In genomic region chr11:73313652-73314051, GRCh38 we compare ENCODE assay signal across 9 cellular contexts. TPM values are rescaled to one million over a fixed set of nuclear protein-coding genes. Genes with fewer than 3 reads are reported as not detected.
DNase-seq lines count a peak whose midpoint lies in the region; ATAC-seq, FAIRE-seq and TF ChIP-seq lines count a peak whose summit lies in the region.
"Had no signal": no experiment of that assay in that cellular context is flagged by ENCODE, and none has a peak within 500 bp of the region (broad histone marks: within the 10 kb centered on the region; RNA-seq: fewer than 3 reads in every experiment).

No MANE protein-coding gene starts in this region.

- H3K27ac Mint-ChIP-seq in T-helper 2 cell treated with Interferon-gamma antibody and Interleukin-4, amounts not matched to agents 5 μg/mL and 100 μg/mL, for 36 hours = peak overlapping the region; percentile 6
- H3K27ac Mint-ChIP-seq: activated T-cell treated with anti-CD3 and anti-CD28 coated beads, Interleukin-2, amount 50 U/mL, for 24 hours had no signal

- TF ChIP-seq POLR2A in gastroesophageal sphincter (IDR thresholded peaks at IDR 0.05) (no peak), spleen (IDR thresholded peaks at IDR 0.05) (no peak)

- H3K27me3 ChIP-seq in gastroesophageal sphincter = no peaks in the 10 kb centered on the region
- peaks cover 0 to 14% (median 5%) of the 10 kb centered on the region in 7 donors for H3K27me3 ChIP-seq in spleen (replicated peaks in 1 of 7)
- H3K27me3 ChIP-seq in MG63 = no peaks in the 10 kb centered on the region

- no peaks in the 10 kb centered on the region for H3K36me3 Mint-ChIP-seq in T-helper 2 cell treated with Interferon-gamma antibody and Interleukin-4, amounts not matched to agents 5 μg/mL and 100 μg/mL, for 36 hours (ENCODE audit: low read depth)

- H3K36me3 ChIP-seq in gastroesophageal sphincter (peaks cover 0 to 8% of the 10 kb centered on the region in 2 donors), spleen (no peaks in the 10 kb centered on the region), MG63 (peaks cover 44% of the 10 kb centered on the region)

- peak overlapping the region; percentile 70 to 99 (median 98) for H3K27ac ChIP-seq in gastroesophageal sphincter
- H3K27ac ChIP-seq in spleen = peak overlapping the region in 7 of 8 donors; percentile 38 to 83 (median 55)

- peak overlapping the region; percentile 62 to 89 for H3K4me3 ChIP-seq in gastroesophageal sphincter
- peak overlapping the region in 5 of 8 donors; percentile 10 to 86 (median 74) for H3K4me3 ChIP-seq in spleen
- no peak overlapping the region for H3K4me3 ChIP-seq in MG63

- peaks cover 5 to 96% (median 67%) of the 10 kb centered on the region in 3 donors for H3K4me1 ChIP-seq in gastroesophageal sphincter
- H3K4me1 ChIP-seq in spleen = peaks cover 0 to 98% (median 45%) of the 10 kb centered on the region in 6 donors

- no peak overlapping the region for H3K4me3 Mint-ChIP-seq in T-helper 2 cell treated with Interferon-gamma antibody and Interleukin-4, amounts not matched to agents 5 μg/mL and 100 μg/mL, for 36 hours
- H3K4me3 Mint-ChIP-seq: activated T-cell treated with anti-CD3 and anti-CD28 coated beads, Interleukin-2, amount 50 U/mL, for 24 hours had no signal

- no peaks in the 10 kb centered on the region for H3K9me3 ChIP-seq in gastroesophageal sphincter
- no peaks in the 10 kb centered on the region for H3K9me3 ChIP-seq in spleen
- no peaks in the 10 kb centered on the region for H3K9me3 ChIP-seq in MG63

- no peak for DNase-seq in GM19239 (ENCODE audit: insufficient read length, low spot score)
- DNase-seq in T-helper 2 cell treated with Interferon-gamma antibody and Interleukin-4, amounts not matched to agents 5 μg/mL and 100 μg/mL, for 36 hours (ENCODE audit: low spot score) = no peak
- no peak for DNase-seq in spleen
- DNase-seq in stimulated activated CD4-positive, alpha-beta T cell treated with anti-CD3 and anti-CD28 coated beads, Interleukin-4, amount 100 ng/mL, for 1 hour = no peak
- DNase-seq in stimulated activated CD4-positive, alpha-beta T cell treated with anti-CD3 and anti-CD28 coated beads, Interleukin-4, amount 100 ng/mL, for 4 hours = no peak
- no peak for DNase-seq in MG63
- DNase-seq: activated T-cell treated with anti-CD3 and anti-CD28 coated beads, Interleukin-2, amount 50 U/mL, for 24 hours had no signal

- intact Hi-C loops in spleen (cut with DNase I; ENCODE audit: low total_unique reads) = no loop called here

- peak; percentile 68 for FAIRE-seq in GM19239 (lab: Jason Lieb, UNC)

- TF ChIP-seq CTCF in gastroesophageal sphincter (IDR thresholded peaks at IDR 0.05) = no peak
- no peak for TF ChIP-seq CTCF in spleen (IDR thresholded peaks at IDR 0.05 in 8 of 11, conservative IDR thresholded peaks at IDR 0.05 in 3 of 11)

- no peaks in the 10 kb centered on the region for H3K9me3 Mint-ChIP-seq in T-helper 2 cell treated with Interferon-gamma antibody and Interleukin-4, amounts not matched to agents 5 μg/mL and 100 μg/mL, for 36 hours
- H3K9me3 Mint-ChIP-seq: activated T-cell treated with anti-CD3 and anti-CD28 coated beads, Interleukin-2, amount 50 U/mL, for 24 hours had no signal

- H3K4me1 Mint-ChIP-seq in T-helper 2 cell treated with Interferon-gamma antibody and Interleukin-4, amounts not matched to agents 5 μg/mL and 100 μg/mL, for 36 hours (ENCODE audit: low read depth) = peaks cover 6% of the 10 kb centered on the region

- ATAC-seq in gastroesophageal sphincter (no peak), GM21381 (IDR thresholded peaks at IDR 0.05; ENCODE audit: unreplicated experiment) (no peak)

- WGBS in gastroesophageal sphincter (ENCODE audit: low coverage in 1 of 2), 2 donors = 0% methylated on average over 1 of the region's 1 CpG; no CpG with 5 or more reads in 1 of the 2 donors
- WGBS in spleen, 5 donors = 27 to 47% (median 33%) methylated on average over 1 of the region's 1 CpG; no CpG with 5 or more reads in 1 of the 5 donors

- peaks cover 17% of the 10 kb centered on the region for H3K27me3 Mint-ChIP-seq in T-helper 2 cell treated with Interferon-gamma antibody and Interleukin-4, amounts not matched to agents 5 μg/mL and 100 μg/mL, for 36 hours (ENCODE audit: low read depth)

- no peak for TF ChIP-seq EP300 in gastroesophageal sphincter (IDR thresholded peaks at IDR 0.05)

RNA-seq across cellular contexts. Expression of gene ARHGEF17, which starts 5.6 kb away (rescaled TPM):
- total RNA-seq in gastroesophageal sphincter (100 to 1,000 TPM in 1 of 4 donors, 10 to 100 TPM in 3; 52.5 to 169 (median 84.4) TPM), spleen (10 to 100 TPM; 21.5 to 48.5 (median 41.6) TPM)
- polyA plus RNA-seq in spleen = 10 to 100 TPM in 1 of 3 donors, 1 to 10 TPM in 2; 5.1 to 17.0 (median 6.3) TPM
- 4.7 and 10.9 TPM in 2 replicates for total RNA-seq in MG63 (2014; rRNA removed; shearing (Covaris generic); ENCODE audit: low replicate concordance)

RNA-seq across cellular contexts. Expression of gene P2RY6, which starts 41.5 kb away (rescaled TPM):
- total RNA-seq in gastroesophageal sphincter (1 to 10 TPM; 1.8 to 2.8 (median 2.3) TPM), spleen (100 to 1,000 TPM in 1 of 7 donors, 10 to 100 TPM in 6; 41.1 to 109 (median 63.9) TPM)
- polyA plus RNA-seq in spleen = 10 to 100 TPM in 2 of 3 donors, 1 to 10 TPM in 1; 8.2 to 25.2 (median 10.6) TPM
- total RNA-seq in MG63 (2014; rRNA removed; shearing (Covaris generic); ENCODE audit: low replicate concordance) = 6.7 and 23.4 TPM in 2 replicates
